ENCODE assay signal across 1 cellular context in the genomic region with DNA sequence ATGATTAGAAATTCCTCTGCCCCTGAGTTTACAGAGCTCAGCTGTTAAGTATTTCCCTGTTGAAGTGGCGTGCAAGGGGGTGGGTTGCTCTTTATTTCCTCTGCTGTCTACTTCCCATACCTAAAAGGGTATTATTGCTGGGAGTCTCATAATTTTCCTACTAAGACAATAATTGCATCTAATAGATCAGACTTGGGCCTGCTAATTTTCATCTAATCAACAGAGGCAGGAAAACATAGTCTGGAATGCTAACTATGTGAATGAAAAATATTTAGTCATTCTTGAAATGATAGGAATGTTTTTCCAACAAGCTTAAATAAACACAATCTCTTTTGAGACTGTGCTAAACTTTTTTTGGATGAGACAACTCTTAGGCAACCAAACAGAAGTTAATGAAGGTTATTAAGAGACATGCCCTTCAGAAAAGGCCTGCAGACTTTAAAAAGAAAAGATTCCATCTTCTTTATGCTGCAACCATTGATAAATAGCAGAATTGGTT.
TF ChIP-seq lines count a peak whose summit lies in the region.

No MANE protein-coding gene starts in this region.

TF ChIP-seq in HepG2, 621 proteins besides CTCF, POLR2A, EP300 and RAD21 (continued from another document and continues in another):
- TF ChIP-seq AHDC1 (CRISPR knock-in tag; IDR thresholded peaks at IDR 0.05; ENCODE audit: borderline replicate concordance) (peak; percentile 62; the same call in 1 of the 2 replicates), ARID3A (IDR thresholded peaks at IDR 0.05; ENCODE audit: low read depth, low read length) (peak; percentile 92), ZNF616 (CRISPR knock-in tag; IDR thresholded peaks at IDR 0.05; ENCODE audit: low read depth) (no peak), ZNF83 (CRISPR knock-in tag; IDR thresholded peaks at IDR 0.05; ENCODE audit: borderline replicate concordance) (no peak), CBX1 (IDR thresholded peaks at IDR 0.05; ENCODE audit: low read depth) (no peak), CHD2 (IDR thresholded peaks at IDR 0.05; ENCODE audit: low read depth, low read length) (no peak), ZXDC (CRISPR knock-in tag; IDR thresholded peaks at IDR 0.05) (no peak), FOXP1 (IDR thresholded peaks at IDR 0.05) (no peak), FOXP1 (CRISPR knock-in tag; IDR thresholded peaks at IDR 0.05) (peak; percentile 77; the same call in 1 of the 2 replicates), HNF4A (CRISPR knock-in tag; IDR thresholded peaks at IDR 0.05) (no peak), ZNF577 (CRISPR knock-in tag; IDR thresholded peaks at IDR 0.05; ENCODE audit: borderline replicate concordance, low read depth) (no peak), ZNF317 (CRISPR knock-in tag; IDR thresholded peaks at IDR 0.05) (peak; percentile 46; the same call in 1 of the 2 replicates), ZNF263 (CRISPR knock-in tag; IDR thresholded peaks at IDR 0.05) (no peak), TARDBP (CRISPR knock-in tag; IDR thresholded peaks at IDR 0.05) (peak; percentile 57; the same call in 1 of the 2 replicates), ZBTB34 (CRISPR knock-in tag; IDR thresholded peaks at IDR 0.05) (no peak; the same call in 1 of the 2 replicates), ZFP82 (CRISPR knock-in tag; IDR thresholded peaks at IDR 0.05; ENCODE audit: borderline replicate concordance) (no peak), ZNF772 (CRISPR knock-in tag; IDR thresholded peaks at IDR 0.05) (no peak), TRIM22 (IDR thresholded peaks at IDR 0.05) (no peak), ZNF749 (CRISPR knock-in tag; IDR thresholded peaks at IDR 0.05; ENCODE audit: borderline replicate concordance) (no peak), MEIS2 (CRISPR knock-in tag; IDR thresholded peaks at IDR 0.05) (no peak), ZNF547 (CRISPR knock-in tag; IDR thresholded peaks at IDR 0.05) (no peak), CREM (IDR thresholded peaks at IDR 0.05) (peak; percentile 80), CREM (CRISPR knock-in tag; IDR thresholded peaks at IDR 0.05) (no peak), ZNF282 (IDR thresholded peaks at IDR 0.05; ENCODE audit: partially characterized antibody) (no peak), ZNF572 (CRISPR knock-in tag; IDR thresholded peaks at IDR 0.05) (no peak)
- TF ChIP-seq, protein P1, sequence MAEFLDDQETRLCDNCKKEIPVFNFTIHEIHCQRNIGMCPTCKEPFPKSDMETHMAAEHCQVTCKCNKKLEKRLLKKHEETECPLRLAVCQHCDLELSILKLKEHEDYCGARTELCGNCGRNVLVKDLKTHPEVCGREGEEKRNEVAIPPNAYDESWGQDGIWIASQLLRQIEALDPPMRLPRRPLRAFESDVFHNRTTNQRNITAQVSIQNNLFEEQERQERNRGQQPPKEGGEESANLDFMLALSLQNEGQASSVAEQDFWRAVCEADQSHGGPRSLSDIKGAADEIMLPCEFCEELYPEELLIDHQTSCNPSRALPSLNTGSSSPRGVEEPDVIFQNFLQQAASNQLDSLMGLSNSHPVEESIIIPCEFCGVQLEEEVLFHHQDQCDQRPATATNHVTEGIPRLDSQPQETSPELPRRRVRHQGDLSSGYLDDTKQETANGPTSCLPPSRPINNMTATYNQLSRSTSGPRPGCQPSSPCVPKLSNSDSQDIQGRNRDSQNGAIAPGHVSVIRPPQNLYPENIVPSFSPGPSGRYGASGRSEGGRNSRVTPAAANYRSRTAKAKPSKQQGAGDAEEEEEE (CRISPR knock-in tag; IDR thresholded peaks at IDR 0.05; ENCODE audit: borderline replicate concordance) = no peak
- TF ChIP-seq, protein P2, sequence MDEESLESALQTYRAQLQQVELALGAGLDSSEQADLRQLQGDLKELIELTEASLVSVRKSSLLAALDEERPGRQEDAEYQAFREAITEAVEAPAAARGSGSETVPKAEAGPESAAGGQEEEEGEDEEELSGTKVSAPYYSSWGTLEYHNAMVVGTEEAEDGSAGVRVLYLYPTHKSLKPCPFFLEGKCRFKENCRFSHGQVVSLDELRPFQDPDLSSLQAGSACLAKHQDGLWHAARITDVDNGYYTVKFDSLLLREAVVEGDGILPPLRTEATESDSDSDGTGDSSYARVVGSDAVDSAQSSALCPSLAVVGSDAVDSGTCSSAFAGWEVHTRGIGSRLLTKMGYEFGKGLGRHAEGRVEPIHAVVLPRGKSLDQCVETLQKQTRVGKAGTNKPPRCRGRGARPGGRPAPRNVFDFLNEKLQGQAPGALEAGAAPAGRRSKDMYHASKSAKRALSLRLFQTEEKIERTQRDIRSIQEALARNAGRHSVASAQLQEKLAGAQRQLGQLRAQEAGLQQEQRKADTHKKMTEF (CRISPR knock-in tag; IDR thresholded peaks at IDR 0.05) = peak; percentile 64
- TF ChIP-seq, protein P3, sequence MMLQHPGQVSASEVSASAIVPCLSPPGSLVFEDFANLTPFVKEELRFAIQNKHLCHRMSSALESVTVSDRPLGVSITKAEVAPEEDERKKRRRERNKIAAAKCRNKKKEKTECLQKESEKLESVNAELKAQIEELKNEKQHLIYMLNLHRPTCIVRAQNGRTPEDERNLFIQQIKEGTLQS (CRISPR knock-in tag; IDR thresholded peaks at IDR 0.05) = no peak
- TF ChIP-seq, protein P4, sequence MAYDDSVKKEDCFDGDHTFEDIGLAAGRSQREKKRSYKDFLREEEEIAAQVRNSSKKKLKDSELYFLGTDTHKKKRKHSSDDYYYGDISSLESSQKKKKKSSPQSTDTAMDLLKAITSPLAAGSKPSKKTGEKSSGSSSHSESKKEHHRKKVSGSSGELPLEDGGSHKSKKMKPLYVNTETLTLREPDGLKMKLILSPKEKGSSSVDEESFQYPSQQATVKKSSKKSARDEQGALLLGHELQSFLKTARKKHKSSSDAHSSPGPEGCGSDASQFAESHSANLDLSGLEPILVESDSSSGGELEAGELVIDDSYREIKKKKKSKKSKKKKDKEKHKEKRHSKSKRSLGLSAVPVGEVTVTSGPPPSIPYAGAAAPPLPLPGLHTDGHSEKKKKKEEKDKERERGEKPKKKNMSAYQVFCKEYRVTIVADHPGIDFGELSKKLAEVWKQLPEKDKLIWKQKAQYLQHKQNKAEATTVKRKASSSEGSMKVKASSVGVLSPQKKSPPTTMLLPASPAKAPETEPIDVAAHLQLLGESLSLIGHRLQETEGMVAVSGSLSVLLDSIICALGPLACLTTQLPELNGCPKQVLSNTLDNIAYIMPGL (CRISPR knock-in tag; IDR thresholded peaks at IDR 0.05; ENCODE audit: borderline replicate concordance in 1 of 2, low read depth in 1 of 2) = no peak
- TF ChIP-seq, protein P5, sequence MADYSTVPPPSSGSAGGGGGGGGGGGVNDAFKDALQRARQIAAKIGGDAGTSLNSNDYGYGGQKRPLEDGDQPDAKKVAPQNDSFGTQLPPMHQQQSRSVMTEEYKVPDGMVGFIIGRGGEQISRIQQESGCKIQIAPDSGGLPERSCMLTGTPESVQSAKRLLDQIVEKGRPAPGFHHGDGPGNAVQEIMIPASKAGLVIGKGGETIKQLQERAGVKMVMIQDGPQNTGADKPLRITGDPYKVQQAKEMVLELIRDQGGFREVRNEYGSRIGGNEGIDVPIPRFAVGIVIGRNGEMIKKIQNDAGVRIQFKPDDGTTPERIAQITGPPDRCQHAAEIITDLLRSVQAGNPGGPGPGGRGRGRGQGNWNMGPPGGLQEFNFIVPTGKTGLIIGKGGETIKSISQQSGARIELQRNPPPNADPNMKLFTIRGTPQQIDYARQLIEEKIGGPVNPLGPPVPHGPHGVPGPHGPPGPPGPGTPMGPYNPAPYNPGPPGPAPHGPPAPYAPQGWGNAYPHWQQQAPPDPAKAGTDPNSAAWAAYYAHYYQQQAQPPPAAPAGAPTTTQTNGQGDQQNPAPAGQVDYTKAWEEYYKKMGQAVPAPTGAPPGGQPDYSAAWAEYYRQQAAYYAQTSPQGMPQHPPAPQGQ (CRISPR knock-in tag; IDR thresholded peaks at IDR 0.05; ENCODE audit: borderline replicate concordance) = no peak
- TF ChIP-seq, protein P6, sequence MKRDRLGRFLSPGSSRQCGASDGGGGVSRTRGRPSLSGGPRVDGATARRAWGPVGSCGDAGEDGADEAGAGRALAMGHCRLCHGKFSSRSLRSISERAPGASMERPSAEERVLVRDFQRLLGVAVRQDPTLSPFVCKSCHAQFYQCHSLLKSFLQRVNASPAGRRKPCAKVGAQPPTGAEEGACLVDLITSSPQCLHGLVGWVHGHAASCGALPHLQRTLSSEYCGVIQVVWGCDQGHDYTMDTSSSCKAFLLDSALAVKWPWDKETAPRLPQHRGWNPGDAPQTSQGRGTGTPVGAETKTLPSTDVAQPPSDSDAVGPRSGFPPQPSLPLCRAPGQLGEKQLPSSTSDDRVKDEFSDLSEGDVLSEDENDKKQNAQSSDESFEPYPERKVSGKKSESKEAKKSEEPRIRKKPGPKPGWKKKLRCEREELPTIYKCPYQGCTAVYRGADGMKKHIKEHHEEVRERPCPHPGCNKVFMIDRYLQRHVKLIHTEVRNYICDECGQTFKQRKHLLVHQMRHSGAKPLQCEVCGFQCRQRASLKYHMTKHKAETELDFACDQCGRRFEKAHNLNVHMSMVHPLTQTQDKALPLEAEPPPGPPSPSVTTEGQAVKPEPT (CRISPR knock-in tag; IDR thresholded peaks at IDR 0.05; ENCODE audit: low read depth) = no peak
